In genomic region chr2:46304635-46305034, GRCh38 we compare ENCODE assay signal across 16 cellular contexts. TPM values are rescaled to one million over a fixed set of nuclear protein-coding genes. Genes with fewer than 3 reads are reported as not detected.
A peak's percentile ranks its signal among the peaks of the same experiment; 100 is the strongest.
DNase-seq lines count a peak whose midpoint lies in the region; ATAC-seq, FAIRE-seq and TF ChIP-seq lines count a peak whose summit lies in the region.
"Had no signal": no experiment of that assay in that cellular context is flagged by ENCODE, and none has a peak within 500 bp of the region (broad histone marks: within the 10 kb centered on the region; RNA-seq: fewer than 3 reads in every experiment).

No MANE protein-coding gene starts in this region.

- CTCF ChIA-PET in A549 (lab: Yijun Ruan, JAX), result interaction anchor here (0.7 to 1.4 kb wide), 4 partner anchors 23 to 242 kb away, joined by 3 to 5 read pairs (median 3); no protein-coding TSS in a partner anchor
- CTCF ChIA-PET in CD4-positive, alpha-beta T cell (lab: Charles Lee), result interaction anchor here (0.6 kb wide), 1 partner anchor 75 kb away, joined by 3 read pairs; no protein-coding TSS in a partner anchor
- CTCF ChIA-PET in T-cell (lab: Charles Lee), result interaction anchor here (0.5 to 1.4 kb wide), 3 partner anchors 62 to 242 kb away, joined by 3 to 4 read pairs (median 3); no protein-coding TSS in a partner anchor

- H3K27ac ChIP-seq in A549 (peak overlapping the region; percentile 71 to 92; a peak in 5 of 6 replicates), coronary artery (peak overlapping the region; percentile 79 to 88), WERI-Rb-1 (no peak overlapping the region)
- no peak overlapping the region for H3K27ac ChIP-seq in CD4-positive, alpha-beta T cell (ENCODE audit: low read depth, low read length)

- no peak for ATAC-seq in A549
- ATAC-seq in CD4-positive, alpha-beta T cell (ENCODE audit: poor library complexity), result peak; percentile 63
- ATAC-seq in T-cell (replicated peaks in 1 of 4), result peak; percentile 62 to 88 (median 84)
- ATAC-seq: gastrocnemius medialis; stimulated activated naive CD8-positive, alpha-beta T cell treated with anti-CD3 and anti-CD28 coated beads, Interleukin-15, Interleukin-2, amounts not matched to agents 100 U/mL and 50 U/mL, for 24 hours had no signal

- TF ChIP-seq POLR2A in A549 (IDR thresholded peaks at IDR 0.05; ENCODE audit: low read length), result no peak

- 95% methylated on average over 3 of the region's 3 CpGs for WGBS in A549 (ENCODE audit: missing lambda C conversion rate)

- H3K27ac Mint-ChIP-seq in CD4-positive, alpha-beta T cell, result no peak overlapping the region
- no peak overlapping the region for H3K27ac Mint-ChIP-seq in T-cell
- H3K27ac Mint-ChIP-seq: B cell, mesothelial cell of epicardium had no signal

- POLR2A ChIA-PET in A549 (lab: Yijun Ruan, JAX), result no interaction called here
- POLR2A ChIA-PET in CD4-positive, alpha-beta T cell (lab: Charles Lee), result interaction anchor here (0.6 to 1.1 kb wide), 3 partner anchors 8 to 46 kb away, joined by 3 read pairs; no protein-coding TSS in a partner anchor
- POLR2A ChIA-PET in T-cell (lab: Charles Lee), result interaction anchor here in 1 of 2 donors (0.6 to 0.7 kb wide), 2 partner anchors 31 to 33 kb away, joined by 3 read pairs; no protein-coding TSS in a partner anchor

- peak overlapping the region; percentile 98; the same call in 1 of the 3 replicates for H3K4me2 ChIP-seq in A549

- no peaks in the 10 kb centered on the region for H3K9me3 Mint-ChIP-seq in CD4-positive, alpha-beta T cell
- H3K9me3 Mint-ChIP-seq in T-cell, result no peaks in the 10 kb centered on the region

- H3K4me3 Mint-ChIP-seq in CD4-positive, alpha-beta T cell, result peak overlapping the region; percentile 54
- H3K4me3 Mint-ChIP-seq in T-cell, result peak overlapping the region; percentile 8 to 87 (median 60)
- H3K4me3 Mint-ChIP-seq: B cell, mesothelial cell of epicardium had no signal

- H3K36me3 ChIP-seq in WERI-Rb-1, result no peaks in the 10 kb centered on the region
- H3K36me3 ChIP-seq: gastrocnemius medialis, spleen had no signal

- TF ChIP-seq CTCF in A549 (IDR thresholded peaks at IDR 0.05), result no peak
- no peak for TF ChIP-seq CTCF in CD4-positive, alpha-beta T cell (IDR thresholded peaks at IDR 0.05)
- no peak for TF ChIP-seq CTCF in coronary artery (IDR thresholded peaks at IDR 0.05)
- no peak for TF ChIP-seq CTCF in WERI-Rb-1 (IDR thresholded peaks at IDR 0.05; ENCODE audit: low read depth, low read length)
- TF ChIP-seq CTCF in GM10266 (IDR thresholded peaks at IDR 0.05; ENCODE audit: control insufficient read depth, insufficient read depth, low read depth, missing control alignments), result no peak

- H3K4me1 Mint-ChIP-seq in CD4-positive, alpha-beta T cell (ENCODE audit: low read depth), result peaks cover 32% of the 10 kb centered on the region
- peaks cover 33 to 45% (median 39%) of the 10 kb centered on the region in 3 donors for H3K4me1 Mint-ChIP-seq in T-cell

- TF ChIP-seq RAD21 in A549 (conservative IDR thresholded peaks at IDR 0.05 in 1 of 2, IDR thresholded peaks at IDR 0.05 in 1 of 2), result no peak

- no peak for DNase-seq in A549 (ENCODE audit: low read depth in 1 of 2, low spot score in 1 of 2)
- DNase-seq in CD4-positive, alpha-beta T cell, result no peak
- no peak for DNase-seq in T-cell
- no peak for DNase-seq in coronary artery (ENCODE audit: low spot score)
- no peak for DNase-seq in WERI-Rb-1
- no peak for DNase-seq in mesenteric fat pad (ENCODE audit: low spot score)
- no peak for DNase-seq in GM10266 (ENCODE audit: extremely low spot score)
- DNase-seq in NCI-H748 treated with DMSO at 0.1 percent for 48 hours (lab: John Stamatoyannopoulos, UW), result no peak
- DNase-seq: cerebellar nuclear complex; gastrocnemius medialis; NCI-H1092; spleen; stimulated activated naive CD8-positive, alpha-beta T cell treated with anti-CD3 and anti-CD28 coated beads, Interleukin-15, Interleukin-2, amounts not matched to agents 100 U/mL and 50 U/mL, for 24 hours had no signal

- peaks cover 97% of the 10 kb centered on the region for H3K4me1 ChIP-seq in A549

- intact Hi-C loops in CD4-positive, alpha-beta T cell (cut with DNase I, micrococcal nuclease), result loop anchor here (5.0 kb wide), 2 partner anchors 58 to 67 kb away; no protein-coding TSS in a partner anchor

- no peak for FAIRE-seq in A549 (lab: Jason Lieb, UNC)
- FAIRE-seq: H1 had no signal

- no peaks in the 10 kb centered on the region for H3K36me3 Mint-ChIP-seq in CD4-positive, alpha-beta T cell (ENCODE audit: low read depth)
- H3K36me3 Mint-ChIP-seq in T-cell, result no peaks in the 10 kb centered on the region

- H3K27me3 ChIP-seq in CD4-positive, alpha-beta T cell (ENCODE audit: control insufficient read depth, insufficient read depth, low read length), result peaks cover 48% of the 10 kb centered on the region
- peaks cover 19% of the 10 kb centered on the region for H3K27me3 ChIP-seq in WERI-Rb-1 (ENCODE audit: insufficient read depth, low read depth, severe bottlenecking)
- H3K27me3 ChIP-seq: gastrocnemius medialis had no signal

- peaks cover 10% of the 10 kb centered on the region; the same call in 2 of the 3 replicates for H3K9me3 ChIP-seq in A549
- no peaks in the 10 kb centered on the region for H3K9me3 ChIP-seq in CD4-positive, alpha-beta T cell (ENCODE audit: control insufficient read depth, low read length)
- no peaks in the 10 kb centered on the region for H3K9me3 ChIP-seq in WERI-Rb-1 (ENCODE audit: severe bottlenecking)
- H3K9me3 ChIP-seq: gastrocnemius medialis, spleen had no signal

- H3K27me3 Mint-ChIP-seq in CD4-positive, alpha-beta T cell, result peaks cover 59% of the 10 kb centered on the region
- H3K27me3 Mint-ChIP-seq in T-cell, result peaks cover 48 to 69% of the 10 kb centered on the region in 2 donors

- no peak for TF ChIP-seq EP300 in A549 (IDR thresholded peaks at IDR 0.05)

- H3K4me3 ChIP-seq in A549, result no peak overlapping the region
- no peak overlapping the region for H3K4me3 ChIP-seq in coronary artery
- no peak overlapping the region for H3K4me3 ChIP-seq in WERI-Rb-1 (ENCODE audit: low read depth, low read length)
- H3K4me3 ChIP-seq: gastrocnemius medialis, spleen had no signal

TF ChIP-seq in A549, 52 proteins besides CTCF, POLR2A, EP300 and RAD21:
- TF ChIP-seq CHD4 (IDR thresholded peaks at IDR 0.05; ENCODE audit: borderline replicate concordance) (no peak), E2F6 (IDR thresholded peaks at IDR 0.05; ENCODE audit: borderline replicate concordance, low read depth) (no peak), MAFK (IDR thresholded peaks at IDR 0.05; ENCODE audit: partially characterized antibody) (no peak), ATOH8 (CRISPR knock-in tag; IDR thresholded peaks at IDR 0.05; ENCODE audit: low read depth) (no peak), ZC3H11A (IDR thresholded peaks at IDR 0.05) (no peak), HOXA7 (CRISPR knock-in tag; IDR thresholded peaks at IDR 0.05) (no peak), NR3C1 (IDR thresholded peaks at IDR 0.05) (no peak), RNF2 (IDR thresholded peaks at IDR 0.05; ENCODE audit: borderline replicate concordance, low read depth) (no peak), NFE2L2 (conservative IDR thresholded peaks at IDR 0.05; ENCODE audit: low read length) (no peak), MAZ (IDR thresholded peaks at IDR 0.05; ENCODE audit: borderline replicate concordance, low read depth, low read length) (no peak), ZNF302 (CRISPR knock-in tag; IDR thresholded peaks at IDR 0.05) (no peak), GATA3 (IDR thresholded peaks at IDR 0.05; ENCODE audit: borderline replicate concordance) (no peak), MYC (IDR thresholded peaks at IDR 0.05; ENCODE audit: borderline replicate concordance, low read length) (no peak), FOSL2 (IDR thresholded peaks at IDR 0.05) (no peak), FOSL2 (CRISPR knock-in tag; IDR thresholded peaks at IDR 0.05) (no peak)
- TF ChIP-seq, protein P1, sequence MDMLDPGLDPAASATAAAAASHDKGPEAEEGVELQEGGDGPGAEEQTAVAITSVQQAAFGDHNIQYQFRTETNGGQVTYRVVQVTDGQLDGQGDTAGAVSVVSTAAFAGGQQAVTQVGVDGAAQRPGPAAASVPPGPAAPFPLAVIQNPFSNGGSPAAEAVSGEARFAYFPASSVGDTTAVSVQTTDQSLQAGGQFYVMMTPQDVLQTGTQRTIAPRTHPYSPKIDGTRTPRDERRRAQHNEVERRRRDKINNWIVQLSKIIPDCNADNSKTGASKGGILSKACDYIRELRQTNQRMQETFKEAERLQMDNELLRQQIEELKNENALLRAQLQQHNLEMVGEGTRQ (IDR thresholded peaks at IDR 0.05), result no peak
- TF ChIP-seq, protein P2, sequence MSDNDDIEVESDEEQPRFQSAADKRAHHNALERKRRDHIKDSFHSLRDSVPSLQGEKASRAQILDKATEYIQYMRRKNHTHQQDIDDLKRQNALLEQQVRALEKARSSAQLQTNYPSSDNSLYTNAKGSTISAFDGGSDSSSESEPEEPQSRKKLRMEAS (IDR thresholded peaks at IDR 0.05), result no peak

RNA-seq across cellular contexts. Expression of gene EPAS1, which starts 7.4 kb away (rescaled TPM):
- polyA plus RNA-seq in A549 (2011; rRNA removed) (143 and 150 TPM in 2 replicates), A549 (2017; fragmentation: RNase III; extraction: RNeasy Plus Mini Kit Qiagen cat#74134 plus additional on column Dnase treatment) (111 to 128 TPM (median 122 TPM) in 3 replicates)
- 60.3 and 78.5 TPM in 2 replicates for polyA plus RNA-seq in A549 (2012; cell fraction: cytosol; rRNA removed)
- 106 and 115 TPM in 2 replicates for polyA plus RNA-seq in A549 (2012; cell fraction: nucleus; rRNA removed)
- 174 and 229 TPM in 2 replicates for polyA minus RNA-seq in A549 (2011; rRNA and poly(A)+ RNA removed)
- total RNA-seq in CD4-positive, alpha-beta T cell, result 1 to 10 TPM; 4.2 to 5.4 TPM
- total RNA-seq in T-cell (1 to 10 TPM; 1.0 to 4.0 (median 3.0) TPM), mesenteric fat pad (717 TPM)

Comparison
In these comparisons a context has a peak if more than half of its experiments do, and no peak if none do; other contexts are left out.
1. ATAC-seq: peak in CD4-positive, alpha-beta T cell (single experiment) and T-cell (4 of 4); none in A549 (0 of 2).
2. H3K27ac ChIP-seq: peak in A549 (2 of 2) and coronary artery (2 of 2); none in CD4-positive, alpha-beta T cell (single experiment) and WERI-Rb-1 (single experiment).
3. RNA of gene EPAS1, which starts 7.4 kb away (total RNA-seq): 717 TPM in mesenteric fat pad (single experiment); 4.2 to 5.4 TPM in CD4-positive, alpha-beta T cell and 1.0 to 4.0 TPM in T-cell; every median in the first group is over 100 times any median in the second.